ENCODE assay signal across 13 cellular contexts in genomic region chr1:116286541-116286971, GRCh38.
A peak's percentile ranks its signal among the peaks of the same experiment; 100 is the strongest.
DNase-seq lines count a peak whose midpoint lies in the region; ATAC-seq and TF ChIP-seq lines count a peak whose summit lies in the region.
"Had no signal": no experiment of that assay in that cellular context is flagged by ENCODE, and none has a peak within 500 bp of the region (broad histone marks: within the 10 kb centered on the region; RNA-seq: fewer than 3 reads in every experiment).

No MANE protein-coding gene starts in this region.

- no peak overlapping the region for H3K4me3 ChIP-seq in AG09309 (ENCODE audit: control insufficient read depth, low read depth, low read length)
- H3K4me3 ChIP-seq in HFF-Myc (replicated peaks; ENCODE audit: low read depth, low read length): no peak overlapping the region
- no peak overlapping the region for H3K4me3 ChIP-seq in adipocyte (ENCODE audit: low read length)
- no peak overlapping the region for H3K4me3 ChIP-seq in body of pancreas

- no peak overlapping the region for H3K27ac ChIP-seq in body of pancreas

- no peak overlapping the region for H3K9ac ChIP-seq in adipocyte (ENCODE audit: low read length)

- peaks cover 26% of the 10 kb centered on the region for H3K4me1 ChIP-seq in adipocyte (ENCODE audit: control insufficient read depth, insufficient read depth, low read length)
- H3K4me1 ChIP-seq in body of pancreas: peaks cover 51% of the 10 kb centered on the region

- no peak for TF ChIP-seq POLR2A in body of pancreas (IDR thresholded peaks at IDR 0.05)

- TF ChIP-seq CTCF in AG09309 (IDR thresholded peaks at IDR 0.05; ENCODE audit: control insufficient read depth, insufficient read depth, low read depth, low read length, missing control alignments) (no peak), HFF-Myc (IDR thresholded peaks at IDR 0.05; ENCODE audit: low read depth, low read length, missing control alignments) (no peak), body of pancreas (IDR thresholded peaks at IDR 0.05) (no peak)

- H3K36me3 ChIP-seq in adipocyte (ENCODE audit: control insufficient read depth, insufficient read depth, low read length, severe bottlenecking) (no peaks in the 10 kb centered on the region), body of pancreas (replicated peaks in 1 of 2; ENCODE audit: insufficient read depth in 1 of 2, low read depth in 2 of 2) (no peaks in the 10 kb centered on the region)

- H3K27me3 ChIP-seq in adipocyte (replicated peaks; ENCODE audit: control insufficient read depth, insufficient read depth, low read length) (no peaks in the 10 kb centered on the region), body of pancreas (no peaks in the 10 kb centered on the region)

- ATAC-seq in body of pancreas: no peak
- ATAC-seq in GM18511 (IDR thresholded peaks at IDR 0.05; ENCODE audit: unreplicated experiment): no peak
- ATAC-seq: activated CD8-positive, alpha-beta T cell treated with anti-CD3 and anti-CD28 coated beads, Interleukin-2, amount 10 ng/mL, durations not matched to agents 7 days and 5 days had no signal

- H3K9me3 ChIP-seq in adipocyte (ENCODE audit: control insufficient read depth, low read length): peaks cover 8% of the 10 kb centered on the region
- H3K9me3 ChIP-seq in body of pancreas: no peaks in the 10 kb centered on the region

- intact Hi-C loops in body of pancreas (cut with DNase I): no loop called here

- 17 to 47% methylated on average over 1 of the region's 1 CpG for WGBS in body of pancreas, 2 donors

- DNase-seq in AG09309 (ENCODE audit: low read depth) (peak; percentile 34), HFF-Myc (ENCODE audit: extremely low read depth, low read depth) (peak; percentile 92), adipocyte (ENCODE audit: low read depth) (peak; percentile 56), glomerular visceral epithelial cell (ENCODE audit: extremely low spot score) (peak; percentile 88), OCI-M2 (lab: John Stamatoyannopoulos, UW; ENCODE audit: unreplicated experiment) (no peak), SIG-M5 (lab: John Stamatoyannopoulos, UW) (no peak), body of pancreas (no peak)
- DNase-seq: activated CD8-positive, alpha-beta T cell treated with anti-CD3 and anti-CD28 coated beads, Interleukin-2, amount 10 ng/mL, durations not matched to agents 7 days and 5 days; activated gamma-delta T cell; cerebellar nuclear complex; MM.1S; posterior cingulate gyrus had no signal

Comparison
In these comparisons a context has a peak if more than half of its experiments do, and no peak if none do; other contexts are left out.
1. DNase-seq: peak in AG09309 (single experiment), HFF-Myc (single experiment), adipocyte (single experiment) and glomerular visceral epithelial cell (single experiment); none in OCI-M2 (single experiment), SIG-M5 (single experiment) and body of pancreas (0 of 4).